1 cellular context compared by ENCODE assay signal in genomic region chr4:139603576-139604387, GRCh38.
TF ChIP-seq lines count a peak whose summit lies in the region.

No MANE protein-coding gene starts in this region.

TF ChIP-seq in K562, 482 proteins besides CTCF, POLR2A, EP300 and RAD21 (continued from another document):
- TF ChIP-seq, protein P1, sequence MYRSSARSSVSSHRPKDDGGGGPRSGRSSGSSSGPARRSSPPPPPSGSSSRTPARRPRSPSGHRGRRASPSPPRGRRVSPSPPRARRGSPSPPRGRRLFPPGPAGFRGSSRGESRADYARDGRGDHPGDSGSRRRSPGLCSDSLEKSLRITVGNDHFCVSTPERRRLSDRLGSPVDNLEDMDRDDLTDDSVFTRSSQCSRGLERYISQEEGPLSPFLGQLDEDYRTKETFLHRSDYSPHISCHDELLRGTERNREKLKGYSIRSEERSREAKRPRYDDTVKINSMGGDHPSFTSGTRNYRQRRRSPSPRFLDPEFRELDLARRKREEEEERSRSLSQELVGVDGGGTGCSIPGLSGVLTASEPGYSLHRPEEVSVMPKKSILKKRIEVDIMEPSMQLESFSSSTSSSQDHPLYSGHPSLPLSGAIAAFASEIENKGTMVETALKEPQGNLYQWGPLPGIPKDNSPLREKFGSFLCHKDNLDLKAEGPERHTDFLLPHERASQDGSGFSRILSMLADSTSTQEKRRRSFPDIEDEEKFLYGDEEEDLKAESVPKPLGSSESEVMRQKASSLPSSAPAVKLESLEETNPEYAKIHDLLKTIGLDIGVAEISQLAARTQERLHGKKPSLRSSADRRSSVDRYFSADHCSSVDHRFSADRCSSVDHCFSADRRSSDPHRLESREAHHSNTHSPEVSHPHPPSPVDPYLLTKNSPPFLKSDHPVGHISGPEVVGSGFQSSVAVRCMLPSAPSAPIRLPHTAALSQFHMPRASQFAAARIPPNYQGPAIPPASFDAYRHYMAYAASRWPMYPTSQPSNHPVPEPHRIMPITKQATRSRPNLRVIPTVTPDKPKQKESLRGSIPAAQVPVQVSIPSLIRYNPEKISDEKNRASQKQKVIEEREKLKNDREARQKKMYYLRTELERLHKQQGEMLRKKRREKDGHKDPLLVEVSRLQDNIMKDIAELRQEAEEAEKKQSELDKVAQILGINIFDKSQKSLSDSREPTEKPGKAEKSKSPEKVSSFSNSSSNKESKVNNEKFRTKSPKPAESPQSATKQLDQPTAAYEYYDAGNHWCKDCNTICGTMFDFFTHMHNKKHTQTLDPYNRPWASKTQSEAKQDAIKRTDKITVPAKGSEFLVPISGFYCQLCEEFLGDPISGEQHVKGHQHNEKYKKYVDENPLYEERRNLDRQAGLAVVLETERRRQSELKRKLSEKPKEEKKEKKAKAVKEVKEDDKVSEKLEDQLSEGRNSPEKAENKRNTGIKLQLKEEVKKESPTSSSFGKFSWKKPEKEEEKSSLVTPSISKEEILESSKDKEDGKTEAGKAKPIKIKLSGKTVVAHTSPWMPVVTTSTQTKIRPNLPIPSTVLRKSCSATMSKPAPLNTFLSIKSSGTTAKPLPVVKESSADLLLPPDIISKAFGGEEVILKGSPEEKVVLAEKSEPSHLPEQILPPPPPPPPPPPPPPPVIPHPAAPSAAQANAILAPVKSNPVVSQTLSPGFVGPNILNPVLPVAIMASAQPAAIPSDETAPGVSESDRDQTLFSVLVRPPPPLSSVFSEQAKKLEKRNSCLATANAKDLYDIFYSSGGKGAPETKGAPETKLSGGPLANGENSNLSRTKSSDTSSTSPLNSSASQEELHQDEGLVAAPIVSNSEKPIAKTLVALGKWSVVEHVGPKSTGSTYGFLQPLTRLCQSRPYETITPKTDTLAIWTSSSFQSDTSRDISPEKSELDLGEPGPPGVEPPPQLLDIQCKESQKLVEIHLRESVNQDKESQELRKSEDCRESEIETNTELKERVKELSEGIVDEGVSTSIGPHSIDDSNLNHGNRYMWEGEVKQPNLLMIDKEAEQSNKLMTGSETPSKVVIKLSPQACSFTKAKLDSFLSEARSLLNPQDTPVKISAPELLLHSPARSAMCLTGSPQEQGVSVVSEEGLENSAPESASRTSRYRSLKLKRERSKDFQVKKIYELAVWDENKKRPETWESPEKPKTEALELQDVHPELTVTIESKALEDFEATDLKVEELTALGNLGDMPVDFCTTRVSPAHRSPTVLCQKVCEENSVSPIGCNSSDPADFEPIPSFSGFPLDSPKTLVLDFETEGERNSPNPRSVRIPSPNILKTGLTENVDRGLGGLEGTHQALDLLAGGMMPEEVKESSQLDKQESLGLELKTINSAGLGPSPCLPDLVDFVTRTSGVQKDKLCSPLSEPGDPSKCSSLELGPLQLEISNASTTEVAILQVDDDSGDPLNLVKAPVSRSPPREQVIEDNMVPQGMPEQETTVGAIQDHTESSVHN (IDR thresholded peaks at IDR 0.05; ENCODE audit: borderline replicate concordance in 1 of 2, low read depth in 1 of 2), result no peak
